Comparison of ENCODE assay signal across 8 cellular contexts in genomic region chr4:147157860-147158701, GRCh38.
A peak's percentile ranks its signal among the peaks of the same experiment; 100 is the strongest.
DNase-seq lines count a peak whose midpoint lies in the region; ATAC-seq and TF ChIP-seq lines count a peak whose summit lies in the region.

No MANE protein-coding gene starts in this region.

- DNase-seq in AG04450 (ENCODE audit: low read depth, low spot score) (no peak), MG63 (peak; percentile 16), fibroblast of peridontal ligament (ENCODE audit: extremely low read depth) (peak; percentile 43), nephron progenitor cell (peak; percentile 72), germinal center (ENCODE audit: low spot score) (no peak), NCI-H524 (lab: John Stamatoyannopoulos, UW) (no peak)
- no peak for DNase-seq in activated CD4-positive, alpha-beta T cell treated with anti-CD3 and anti-CD28 coated beads for 4 hours

- H3K27ac Mint-ChIP-seq in nephron progenitor cell: no peak overlapping the region

- TF ChIP-seq CTCF in AG04450 (IDR thresholded peaks at IDR 0.05; ENCODE audit: low read depth, low read length): no peak
- TF ChIP-seq CTCF in nephron progenitor cell (IDR thresholded peaks at IDR 0.05): no peak

- H3K36me3 Mint-ChIP-seq in nephron progenitor cell (ENCODE audit: low read depth): no peaks in the 10 kb centered on the region

- peaks cover 29% of the 10 kb centered on the region for H3K4me1 Mint-ChIP-seq in nephron progenitor cell

- H3K27ac ChIP-seq in AG04450 (ENCODE audit: low read depth, low read length): no peak overlapping the region

- H3K9me3 ChIP-seq in AG04450 (ENCODE audit: control insufficient read depth, insufficient read depth, low read length): no peaks in the 10 kb centered on the region
- no peaks in the 10 kb centered on the region for H3K9me3 ChIP-seq in MG63

- ATAC-seq in HG03095 (IDR thresholded peaks at IDR 0.05; ENCODE audit: unreplicated experiment): no peak

- H3K27me3 ChIP-seq in AG04450 (ENCODE audit: control insufficient read depth, insufficient read depth, low read length) (no peaks in the 10 kb centered on the region), MG63 (no peaks in the 10 kb centered on the region)

- CTCF ChIA-PET in AG04450 (lab: Charles Lee): interaction anchor here (0.7 to 2.2 kb wide), 5 partner anchors 360 to 709 kb away, joined by 3 to 14 read pairs (median 5); no protein-coding TSS in a partner anchor

- H3K27me3 Mint-ChIP-seq in nephron progenitor cell (ENCODE audit: low read depth, poor library complexity): no peaks in the 10 kb centered on the region

- H3K4me3 ChIP-seq in AG04450 (ENCODE audit: low read depth, low read length) (peak overlapping the region; percentile 61), MG63 (peak overlapping the region; percentile 38)

- H3K36me3 ChIP-seq in MG63: no peaks in the 10 kb centered on the region

- POLR2A ChIA-PET in AG04450 (lab: Yijun Ruan, JAX): no interaction called here

- H3K9me3 Mint-ChIP-seq in nephron progenitor cell: no peaks in the 10 kb centered on the region

- H3K4me3 Mint-ChIP-seq in nephron progenitor cell: peak overlapping the region; percentile 80

Comparison
In these comparisons a context has a peak if more than half of its experiments do, and no peak if none do; other contexts are left out.
1. DNase-seq: peak in MG63 (single experiment), fibroblast of peridontal ligament (single experiment) and nephron progenitor cell (single experiment); none in AG04450 (single experiment), activated CD4-positive, alpha-beta T cell treated with anti-CD3 and anti-CD28 coated beads for 4 hours (0 of 2), germinal center (single experiment) and NCI-H524 (0 of 2).